ENCODE assay signal across 1 cellular context in genomic region chr16:21599158-21599993, GRCh38.
A peak's percentile ranks its signal among the peaks of the same experiment; 100 is the strongest.
TF ChIP-seq lines count a peak whose summit lies in the region.

Gene METTL9 (plus strand): TSS chr16:21599577. CDS start chr16:21599734, 157 bp downstream.

TF ChIP-seq in HepG2, 621 proteins besides CTCF, POLR2A, EP300 and RAD21 (continued from another document and continues in another):
- TF ChIP-seq KIAA2018 (CRISPR knock-in tag; IDR thresholded peaks at IDR 0.05; ENCODE audit: borderline replicate concordance) (0 out of 2 replicates have a peak, but pooled peaks have one; percentile 45), BRD4 (CRISPR knock-in tag; IDR thresholded peaks at IDR 0.05) (peak; percentile 95), SPEN (CRISPR knock-in tag; IDR thresholded peaks at IDR 0.05; ENCODE audit: low read depth) (peak; percentile 99), HMG20A (CRISPR knock-in tag; IDR thresholded peaks at IDR 0.05; ENCODE audit: borderline replicate concordance) (0 out of 2 replicates have a peak, but pooled peaks have one; percentile 59), ARID4A (CRISPR knock-in tag; IDR thresholded peaks at IDR 0.05; ENCODE audit: borderline replicate concordance) (peak; percentile 99; the same call in 1 of the 2 replicates), SNAPC4 (CRISPR knock-in tag; IDR thresholded peaks at IDR 0.05) (peak; percentile 92; the same call in 1 of the 2 replicates), SAP130 (CRISPR knock-in tag; IDR thresholded peaks at IDR 0.05; ENCODE audit: low read depth) (peak; percentile 98), ZNF83 (CRISPR knock-in tag; IDR thresholded peaks at IDR 0.05; ENCODE audit: borderline replicate concordance) (no peak; the same call in 1 of the 2 replicates), TFAP4 (IDR thresholded peaks at IDR 0.05; ENCODE audit: borderline replicate concordance, low read depth) (peak; percentile 76; the same call in 1 of the 2 replicates), SIN3A (IDR thresholded peaks at IDR 0.05; ENCODE audit: borderline replicate concordance, low read depth, low read length) (peak; percentile 76; the same call in 1 of the 2 replicates), ZNF138 (CRISPR knock-in tag; IDR thresholded peaks at IDR 0.05; ENCODE audit: low read depth) (peak; percentile 93), ZNF335 (CRISPR knock-in tag; IDR thresholded peaks at IDR 0.05) (peak; percentile 94), ZC3H4 (CRISPR knock-in tag; IDR thresholded peaks at IDR 0.05; ENCODE audit: borderline replicate concordance) (0 out of 2 replicates have a peak, but pooled peaks have one; percentile 76), ZFY (CRISPR knock-in tag; IDR thresholded peaks at IDR 0.05) (peak; percentile 97), ZNF503 (CRISPR knock-in tag; IDR thresholded peaks at IDR 0.05) (peak; percentile 75; the same call in 1 of the 2 replicates), ASH2L (IDR thresholded peaks at IDR 0.05; ENCODE audit: insufficient read length, low read depth, low read length) (peak; percentile 99), ZMAT3 (CRISPR knock-in tag; conservative IDR thresholded peaks at IDR 0.05) (peak; percentile 97), ZNF710 (CRISPR knock-in tag; IDR thresholded peaks at IDR 0.05; ENCODE audit: borderline replicate concordance) (peak; percentile 96), TARDBP (CRISPR knock-in tag; IDR thresholded peaks at IDR 0.05) (peak; percentile 100), THRA (CRISPR knock-in tag; IDR thresholded peaks at IDR 0.05; ENCODE audit: borderline replicate concordance) (peak; percentile 92), HNRNPK (IDR thresholded peaks at IDR 0.05; ENCODE audit: low read depth, low read length, poor library complexity, severe bottlenecking) (peak; percentile 94), ZSCAN21 (CRISPR knock-in tag; IDR thresholded peaks at IDR 0.05; ENCODE audit: borderline replicate concordance) (peak; percentile 96), HMGA1 (CRISPR knock-in tag; conservative IDR thresholded peaks at IDR 0.05) (no peak)
